11 cellular contexts compared by ENCODE assay signal in genomic region chr12:57550628-57551549, GRCh38. TPM values are rescaled to one million over a fixed set of nuclear protein-coding genes. Genes with fewer than 3 reads are reported as not detected.
DNase-seq lines count a peak whose midpoint lies in the region; ATAC-seq and TF ChIP-seq lines count a peak whose summit lies in the region.
"Had no signal": no experiment of that assay in that cellular context is flagged by ENCODE, and none has a peak within 500 bp of the region (broad histone marks: within the 10 kb centered on the region; RNA-seq: fewer than 3 reads in every experiment).

No MANE protein-coding gene starts in this region.

- POLR2A ChIA-PET in MCF 10A (lab: Yijun Ruan, JAX) = no interaction called here

- H3K9me3 Mint-ChIP-seq in MCF 10A (ENCODE audit: unreplicated experiment) (no peaks in the 10 kb centered on the region), immature natural killer cell (peaks cover 0 to 2% (median 0%) of the 10 kb centered on the region in 6 donors), type B pancreatic cell (no peaks in the 10 kb centered on the region)

- H3K4me3 ChIP-seq in breast epithelium = peak overlapping the region in 2 of 3 donors; percentile 53 to 74
- H3K4me3 ChIP-seq in ascending aorta = peak overlapping the region; percentile 61 to 71

- H3K36me3 ChIP-seq in breast epithelium = no peaks in the 10 kb centered on the region
- no peaks in the 10 kb centered on the region for H3K36me3 ChIP-seq in ascending aorta
- H3K36me3 ChIP-seq: lower lobe of right lung had no signal

- no peaks in the 10 kb centered on the region for H3K36me3 Mint-ChIP-seq in MCF 10A (ENCODE audit: insufficient read depth, unreplicated experiment)
- H3K36me3 Mint-ChIP-seq in immature natural killer cell = no peaks in the 10 kb centered on the region
- no peaks in the 10 kb centered on the region for H3K36me3 Mint-ChIP-seq in type B pancreatic cell

- H3K4me1 Mint-ChIP-seq in MCF 10A (ENCODE audit: insufficient read depth, unreplicated experiment) (peaks cover 19% of the 10 kb centered on the region), immature natural killer cell (peaks cover 24 to 27% of the 10 kb centered on the region in 2 donors), type B pancreatic cell (ENCODE audit: unreplicated experiment) (peaks cover 20% of the 10 kb centered on the region)

- ATAC-seq in GM18870 (IDR thresholded peaks at IDR 0.05; ENCODE audit: unreplicated experiment) = no peak

- peaks cover 0 to 11% of the 10 kb centered on the region in 2 donors for H3K27me3 ChIP-seq in breast epithelium
- no peaks in the 10 kb centered on the region for H3K27me3 ChIP-seq in ascending aorta

- H3K27ac Mint-ChIP-seq in MCF 10A (ENCODE audit: low read depth, unreplicated experiment) (no peak overlapping the region), immature natural killer cell (no peak overlapping the region), type B pancreatic cell (no peak overlapping the region)

- H3K27me3 Mint-ChIP-seq in MCF 10A (ENCODE audit: insufficient read depth, unreplicated experiment) = peaks cover 9% of the 10 kb centered on the region
- peaks cover 4 to 14% (median 9%) of the 10 kb centered on the region in 3 donors for H3K27me3 Mint-ChIP-seq in immature natural killer cell (ENCODE audit: low read depth in 3 of 3)
- peaks cover 71% of the 10 kb centered on the region for H3K27me3 Mint-ChIP-seq in type B pancreatic cell

- H3K4me3 Mint-ChIP-seq in MCF 10A (ENCODE audit: unreplicated experiment) (no peak overlapping the region), immature natural killer cell (peak overlapping the region in 4 of 5 donors; percentile 47 to 72 (median 59)), type B pancreatic cell (peak overlapping the region; percentile 79)

- intact Hi-C loops in breast epithelium (cut with DNase I; ENCODE audit: low total_unique reads) = no loop called here
- intact Hi-C loops in MCF 10A (cut with micrococcal nuclease) = no loop called here
- intact Hi-C loops in ascending aorta (cut with DNase I) = no loop called here

- no peak for DNase-seq in breast epithelium (ENCODE audit: low spot score in 2 of 2)
- no peak for DNase-seq in MCF 10A (ENCODE audit: unreplicated experiment)
- DNase-seq in ascending aorta (ENCODE audit: low spot score in 2 of 2) = no peak
- DNase-seq in immature natural killer cell = no peak
- no peak for DNase-seq in type B pancreatic cell (ENCODE audit: extremely low spot score, unreplicated experiment)
- DNase-seq in NCI-H524 (lab: John Stamatoyannopoulos, UW) = no peak
- DNase-seq in NOMO-1 treated with dmso at 0.1 percent for 144 hours (lab: John Stamatoyannopoulos, UW; ENCODE audit: unreplicated experiment) = no peak
- DNase-seq: lower lobe of right lung; stimulated activated CD4-positive, alpha-beta T cell treated with anti-CD3 and anti-CD28 coated beads, Interleukin-12 subunit alpha, Interleukin-12 subunit beta, amount 100 ng/mL, for 4 hours had no signal

- no peak for TF ChIP-seq POLR2A in breast epithelium (IDR thresholded peaks at IDR 0.05)

- no TSS peak for BruUV-seq in MCF 10A (replicated peaks; lab: Mats Ljungman, UMichigan)

- CTCF ChIA-PET in MCF 10A (lab: Yijun Ruan, JAX) = no interaction called here

- H3K4me1 ChIP-seq in breast epithelium (peaks cover 2 to 3% of the 10 kb centered on the region in 2 donors), ascending aorta (peaks cover 3 to 8% of the 10 kb centered on the region in 2 donors)

- H3K9me3 ChIP-seq in breast epithelium = no peaks in the 10 kb centered on the region
- H3K9me3 ChIP-seq in ascending aorta = no peaks in the 10 kb centered on the region
- H3K9me3 ChIP-seq: lower lobe of right lung had no signal

- H3K27ac ChIP-seq in breast epithelium (no peak overlapping the region), ascending aorta (no peak overlapping the region)
- H3K27ac ChIP-seq: C4-2B, lower lobe of right lung had no signal

- no peak for TF ChIP-seq CTCF in breast epithelium (IDR thresholded peaks at IDR 0.05)
- TF ChIP-seq CTCF in MCF 10A (IDR thresholded peaks at IDR 0.05; ENCODE audit: unreplicated experiment) = no peak
- no peak for TF ChIP-seq CTCF in ascending aorta (IDR thresholded peaks at IDR 0.05)
- no peak for TF ChIP-seq CTCF in type B pancreatic cell (conservative IDR thresholded peaks at IDR 0.05)

RNA-seq across cellular contexts. Expression of gene KIF5A, which starts 1.0 kb away (rescaled TPM):
- total RNA-seq in breast epithelium = 1 to 10 TPM in 1 of 3 donors, under 1 TPM in 1, not detected in 1; 0.98 to 1.2 TPM
- total RNA-seq in MCF 10A (2022) = 0.56 TPM in 2 replicates
- not detected for total RNA-seq in ascending aorta
- polyA plus RNA-seq in immature natural killer cell = not detected
- 1.4 and 4.4 TPM in 2 replicates for total RNA-seq in type B pancreatic cell (ENCODE audit: low replicate concordance)

RNA-seq across cellular contexts. Expression of gene DCTN2, which starts 3.9 kb away (rescaled TPM):
- 100 to 1,000 TPM; 108 to 138 (median 131) TPM for total RNA-seq in breast epithelium
- 149 and 188 TPM in 2 replicates for total RNA-seq in MCF 10A (2022)
- total RNA-seq in ascending aorta = 116 TPM
- polyA plus RNA-seq in immature natural killer cell = 10 to 100 TPM; 90.2 to 99.0 (median 93.8) TPM
- 119 and 126 TPM in 2 replicates for total RNA-seq in type B pancreatic cell (ENCODE audit: low replicate concordance)

RNA-seq across cellular contexts. Expression of gene MBD6, which starts 28.3 kb away (rescaled TPM):
- 10 to 100 TPM; 12.6 to 26.1 (median 19.7) TPM for total RNA-seq in breast epithelium
- 96.5 and 111 TPM in 2 replicates for total RNA-seq in MCF 10A (2022)
- 48.5 TPM for total RNA-seq in ascending aorta
- polyA plus RNA-seq in immature natural killer cell = 1 to 10 TPM; 1.8 to 5.5 (median 2.7) TPM
- 87.5 and 94.7 TPM in 2 replicates for total RNA-seq in type B pancreatic cell (ENCODE audit: low replicate concordance)

RNA-seq across cellular contexts. Expression of gene DDIT3, which starts 30.6 kb away (rescaled TPM):
- total RNA-seq in breast epithelium (10 to 100 TPM; 39.0 to 58.4 (median 51.2) TPM), MCF 10A (2022) (156 and 168 TPM in 2 replicates), ascending aorta (0.64 TPM), type B pancreatic cell (ENCODE audit: low replicate concordance) (17.7 and 32.3 TPM in 2 replicates)
- 10 to 100 TPM; 22.8 to 38.8 (median 29.4) TPM for polyA plus RNA-seq in immature natural killer cell

RNA-seq across cellular contexts. Expression of gene PIP4K2C, which starts 40.1 kb away (rescaled TPM):
- total RNA-seq in breast epithelium (10 to 100 TPM; 13.8 to 26.9 (median 24.6) TPM), MCF 10A (2022) (32.0 and 38.0 TPM in 2 replicates), ascending aorta (153 TPM), type B pancreatic cell (ENCODE audit: low replicate concordance) (27.6 and 35.6 TPM in 2 replicates)
- polyA plus RNA-seq in immature natural killer cell = 10 to 100 TPM; 33.0 to 61.8 (median 54.1) TPM
